In genomic region chr9:22683393-22684075, GRCh38 we compare ENCODE assay signal across 11 cellular contexts.
DNase-seq lines count a peak whose midpoint lies in the region; ATAC-seq and TF ChIP-seq lines count a peak whose summit lies in the region.
"Had no signal": no experiment of that assay in that cellular context is flagged by ENCODE, and none has a peak within 500 bp of the region (broad histone marks: within the 10 kb centered on the region; RNA-seq: fewer than 3 reads in every experiment).

No MANE protein-coding gene starts in this region.

- peaks cover 14 to 21% of the 10 kb centered on the region in 2 donors for H3K9me3 Mint-ChIP-seq in natural killer cell

- intact Hi-C loops in natural killer cell (cut with micrococcal nuclease) = no loop called here

- no peaks in the 10 kb centered on the region for H3K4me1 ChIP-seq in Karpas-422 (ENCODE audit: low read length)

- no peak overlapping the region for H2AFZ ChIP-seq in neural cell (ENCODE audit: low read depth, low read length)
- no peak overlapping the region for H2AFZ ChIP-seq in Karpas-422 (ENCODE audit: low read length)

- no peak overlapping the region for H3K27ac Mint-ChIP-seq in natural killer cell
- H3K27ac Mint-ChIP-seq: dendritic cell treated with granulocyte-macrophage colony-stimulating factor and Interleukin-4, amounts not matched to agents 40 ng/mL and 50 ng/mL, for 4 days had no signal

- no peaks in the 10 kb centered on the region for H3K27me3 Mint-ChIP-seq in natural killer cell (ENCODE audit: low read depth in 2 of 2)
- H3K27me3 Mint-ChIP-seq: dendritic cell treated with granulocyte-macrophage colony-stimulating factor and Interleukin-4, amounts not matched to agents 40 ng/mL and 50 ng/mL, for 4 days had no signal

- H3F3A ChIP-seq in neural cell (ENCODE audit: insufficient read depth, low read length, poor library complexity, severe bottlenecking) = no peaks in the 10 kb centered on the region

- DNase-seq in GM03348 (ENCODE audit: low spot score) (peak; percentile 6), NCI-H1105 (lab: John Stamatoyannopoulos, UW) (peak; percentile 43), amniotic stem cell (lab: John Stamatoyannopoulos, UW) (peak; percentile 41), natural killer cell (no peak), Karpas-422 (no peak)

- peaks cover 12% of the 10 kb centered on the region for H3K36me3 Mint-ChIP-seq in natural killer cell

- H3K4me3 Mint-ChIP-seq in natural killer cell = no peak overlapping the region
- H3K4me3 Mint-ChIP-seq: dendritic cell treated with granulocyte-macrophage colony-stimulating factor and Interleukin-4, amounts not matched to agents 40 ng/mL and 50 ng/mL, for 4 days had no signal

- ATAC-seq in GM18873 (IDR thresholded peaks at IDR 0.05; ENCODE audit: low FRiP score, unreplicated experiment) (no peak), GM21367 (IDR thresholded peaks at IDR 0.05; ENCODE audit: unreplicated experiment) (no peak), natural killer cell (no peak)
- ATAC-seq: HepG2, sciatic nerve had no signal

- H4K20me1 ChIP-seq in neural cell (ENCODE audit: insufficient read depth) (no peaks in the 10 kb centered on the region), Karpas-422 (ENCODE audit: insufficient read depth, low read depth, low read length) (no peaks in the 10 kb centered on the region)

- no peaks in the 10 kb centered on the region for H3K79me2 ChIP-seq in neural cell (replicated peaks; ENCODE audit: insufficient read depth, low read length)
- no peaks in the 10 kb centered on the region for H3K79me2 ChIP-seq in Karpas-422 (ENCODE audit: low read length)

- H3K27me3 ChIP-seq in neural cell (ENCODE audit: insufficient read depth, low read depth, low read length) (no peaks in the 10 kb centered on the region), Karpas-422 (ENCODE audit: low read length) (no peaks in the 10 kb centered on the region)

- no peaks in the 10 kb centered on the region for H3K9me3 ChIP-seq in neural cell (ENCODE audit: low read length)
- H3K9me3 ChIP-seq in Karpas-422 (ENCODE audit: low read length) = no peaks in the 10 kb centered on the region

- H3K4me3 ChIP-seq in neural cell (ENCODE audit: low read length) (peak overlapping the region; percentile 20), Karpas-422 (ENCODE audit: low read length) (no peak overlapping the region)

- no peak overlapping the region for H3K9ac ChIP-seq in neural cell (ENCODE audit: low read length)
- H3K9ac ChIP-seq in Karpas-422 (ENCODE audit: low read length) = no peak overlapping the region

- no peaks in the 10 kb centered on the region for H3K4me1 Mint-ChIP-seq in natural killer cell

- H3K27ac ChIP-seq in neural cell (ENCODE audit: low read length) (no peak overlapping the region), Karpas-422 (ENCODE audit: low read length) (no peak overlapping the region)

- TF ChIP-seq RAD21 in neural cell (conservative IDR thresholded peaks at IDR 0.05) = no peak

- peak; percentile 53 for TF ChIP-seq EP300 in neural cell (conservative IDR thresholded peaks at IDR 0.05; ENCODE audit: poor library complexity, severe bottlenecking)

- H3K36me3 ChIP-seq in neural cell (ENCODE audit: insufficient read depth, low read length) (no peaks in the 10 kb centered on the region), Karpas-422 (ENCODE audit: insufficient read depth, low read length) (no peaks in the 10 kb centered on the region)

- H3K4me2 ChIP-seq in neural cell (ENCODE audit: low read length) = no peak overlapping the region
- no peak overlapping the region for H3K4me2 ChIP-seq in Karpas-422 (ENCODE audit: low read depth, low read length, poor library complexity, severe bottlenecking)

- TF ChIP-seq CTCF in neural cell (IDR thresholded peaks at IDR 0.05; ENCODE audit: poor library complexity, severe bottlenecking) (no peak), natural killer cell (IDR thresholded peaks at IDR 0.05) (no peak)

- H3K9me2 ChIP-seq in neural cell (ENCODE audit: insufficient read depth, low read length) = no peaks in the 10 kb centered on the region
- H3K9me2 ChIP-seq in Karpas-422 (replicated peaks; ENCODE audit: insufficient read depth, low read length) = no peaks in the 10 kb centered on the region

TF ChIP-seq in neural cell, 6 proteins besides CTCF, POLR2A, EP300 and RAD21:
- TF ChIP-seq SMC3 (conservative IDR thresholded peaks at IDR 0.05; ENCODE audit: poor library complexity) (no peak), POLR2AphosphoS5 (IDR thresholded peaks at IDR 0.05) (peak; percentile 70)

Comparison
In these comparisons a context has a peak if more than half of its experiments do, and no peak if none do; other contexts are left out.
1. DNase-seq: peak in GM03348 (single experiment), NCI-H1105 (single experiment) and amniotic stem cell (single experiment); none in natural killer cell (single experiment) and Karpas-422 (single experiment).